Comparison of ENCODE assay signal across 8 cellular contexts in the genomic region with DNA sequence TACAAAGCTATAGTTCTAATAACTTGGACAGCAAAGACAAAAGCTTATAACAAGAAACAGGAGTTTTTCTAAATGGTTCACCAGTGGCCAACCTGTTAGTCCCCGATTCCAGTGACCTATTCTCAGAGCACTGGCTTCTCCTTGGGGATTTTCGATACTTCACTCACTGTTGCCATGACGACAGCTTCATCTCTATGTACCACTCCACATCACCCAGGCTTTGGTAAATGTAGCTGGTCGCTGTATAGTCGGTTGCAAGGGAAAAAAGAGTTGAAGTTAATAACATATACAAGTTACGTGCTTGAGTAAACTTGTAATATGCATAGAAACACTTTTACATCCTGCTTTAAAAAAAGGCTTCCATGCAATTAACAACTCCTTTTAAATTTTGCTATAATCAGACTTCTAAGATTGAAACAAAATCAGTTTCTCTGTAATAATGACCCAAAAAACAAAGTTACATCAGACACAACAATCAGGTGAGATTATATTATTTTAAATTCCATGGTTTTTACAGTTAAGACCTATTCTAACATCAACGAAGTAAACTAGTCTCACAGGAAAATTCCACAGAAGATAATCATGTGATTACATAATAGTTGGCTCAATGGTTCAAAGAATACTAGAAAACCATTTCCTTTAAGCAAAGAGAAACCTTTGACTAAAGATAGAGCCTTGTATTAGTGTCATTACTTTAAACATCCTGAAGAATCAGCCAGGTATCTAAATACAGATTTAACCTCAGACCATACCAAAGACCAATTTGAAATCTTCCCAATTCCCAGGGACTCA. TPM values are rescaled to one million over a fixed set of nuclear protein-coding genes. Genes with fewer than 3 reads are reported as not detected.
DNase-seq lines count a peak whose midpoint lies in the region; ATAC-seq and TF ChIP-seq lines count a peak whose summit lies in the region.

No MANE protein-coding gene starts in this region.

- H3K9me3 Mint-ChIP-seq in activated CD4-positive, alpha-beta T cell treated with anti-CD3 and anti-CD28 coated beads, Interleukin-2, amount 10 ng/mL, durations not matched to agents 7 days and 5 days: no peaks in the 10 kb centered on the region
- H3K9me3 Mint-ChIP-seq in stimulated activated naive B cell treated with anti-CD40 and anti-IgM and Interleukin-4, amounts not matched to agents 10 μg/mL and 1 μg/mL and 100 μg/mL, for 72 hours: no peaks in the 10 kb centered on the region

- no peaks in the 10 kb centered on the region for H3K9me3 ChIP-seq in SK-N-MC (ENCODE audit: low read depth, low read length)

- peak overlapping the region; percentile 90 for H3K4me3 ChIP-seq in SK-N-MC
- H3K4me3 ChIP-seq in fibroblast of pulmonary artery (replicated peaks; ENCODE audit: low read depth, low read length): peak overlapping the region; percentile 96

- H3K4me3 Mint-ChIP-seq in activated CD4-positive, alpha-beta T cell treated with anti-CD3 and anti-CD28 coated beads, Interleukin-2, amount 10 ng/mL, durations not matched to agents 7 days and 5 days: peak overlapping the region; percentile 97
- peak overlapping the region; percentile 48 to 61 for H3K4me3 Mint-ChIP-seq in stimulated activated naive B cell treated with anti-CD40 and anti-IgM and Interleukin-4, amounts not matched to agents 10 μg/mL and 1 μg/mL and 100 μg/mL, for 72 hours

- H3K9ac ChIP-seq in SK-N-MC (ENCODE audit: insufficient read length): peak overlapping the region; percentile 99

- CTCF ChIA-PET in activated CD4-positive, alpha-beta T cell treated with anti-CD3 and anti-CD28 coated beads, Interleukin-2, amount 10 ng/mL, durations not matched to agents 7 days and 5 days (lab: Charles Lee): interaction anchor here (0.9 to 2.2 kb wide), 3 partner anchors 16 to 20 kb away, joined by 3 to 7 read pairs (median 4); no protein-coding TSS in a partner anchor

- POLR2A ChIA-PET in activated CD4-positive, alpha-beta T cell treated with anti-CD3 and anti-CD28 coated beads, Interleukin-2, amount 10 ng/mL, durations not matched to agents 7 days and 5 days (lab: Charles Lee): no interaction called here

- peaks cover 63% of the 10 kb centered on the region for H3K4me1 Mint-ChIP-seq in activated CD4-positive, alpha-beta T cell treated with anti-CD3 and anti-CD28 coated beads, Interleukin-2, amount 10 ng/mL, durations not matched to agents 7 days and 5 days
- peaks cover 20 to 59% of the 10 kb centered on the region in 2 donors for H3K4me1 Mint-ChIP-seq in stimulated activated naive B cell treated with anti-CD40 and anti-IgM and Interleukin-4, amounts not matched to agents 10 μg/mL and 1 μg/mL and 100 μg/mL, for 72 hours

- DNase-seq in activated CD4-positive, alpha-beta T cell treated with anti-CD3 and anti-CD28 coated beads, Interleukin-2, amount 10 ng/mL, durations not matched to agents 7 days and 5 days: no peak
- DNase-seq in activated CD4-positive, alpha-beta T cell treated with anti-CD3 and anti-CD28 coated beads, Interleukin-2, amount 50 U/mL, for 48 hours: no peak
- no peak for DNase-seq in SK-N-MC (ENCODE audit: low read depth, low spot score)
- DNase-seq in fibroblast of pulmonary artery (ENCODE audit: low read depth): peak; percentile 45
- DNase-seq in stimulated activated naive B cell treated with anti-CD40 and anti-IgM and Interleukin-4, amounts not matched to agents 10 μg/mL and 1 μg/mL and 100 μg/mL, for 72 hours: no peak
- no peak for DNase-seq in NCI-H526 (lab: John Stamatoyannopoulos, UW)

- TF ChIP-seq CTCF in fibroblast of pulmonary artery (IDR thresholded peaks at IDR 0.05; ENCODE audit: low read length, missing control alignments): no peak

- no peak overlapping the region for H3K27ac Mint-ChIP-seq in activated CD4-positive, alpha-beta T cell treated with anti-CD3 and anti-CD28 coated beads, Interleukin-2, amount 10 ng/mL, durations not matched to agents 7 days and 5 days
- H3K27ac Mint-ChIP-seq in stimulated activated naive B cell treated with anti-CD40 and anti-IgM and Interleukin-4, amounts not matched to agents 10 μg/mL and 1 μg/mL and 100 μg/mL, for 72 hours: peak overlapping the region; percentile 51

- peaks cover 69% of the 10 kb centered on the region for H3K36me3 Mint-ChIP-seq in activated CD4-positive, alpha-beta T cell treated with anti-CD3 and anti-CD28 coated beads, Interleukin-2, amount 10 ng/mL, durations not matched to agents 7 days and 5 days (ENCODE audit: low read depth)
- peaks cover 33 to 51% of the 10 kb centered on the region in 2 donors for H3K36me3 Mint-ChIP-seq in stimulated activated naive B cell treated with anti-CD40 and anti-IgM and Interleukin-4, amounts not matched to agents 10 μg/mL and 1 μg/mL and 100 μg/mL, for 72 hours

- no peak for ATAC-seq in stimulated activated naive B cell treated with anti-CD40 and anti-IgM and Interleukin-4, amounts not matched to agents 10 μg/mL and 1 μg/mL and 100 μg/mL, for 72 hours (replicated peaks)
- ATAC-seq in HG03097 (IDR thresholded peaks at IDR 0.05; ENCODE audit: low FRiP score, unreplicated experiment) (no peak), HG02642 (IDR thresholded peaks at IDR 0.05; ENCODE audit: poor library complexity, unreplicated experiment) (no peak)

- H3K27ac ChIP-seq in SK-N-MC: no peak overlapping the region

- peaks cover 71% of the 10 kb centered on the region for H3K36me3 ChIP-seq in SK-N-MC (ENCODE audit: insufficient read depth, low read length)

- no peaks in the 10 kb centered on the region for H3K27me3 Mint-ChIP-seq in activated CD4-positive, alpha-beta T cell treated with anti-CD3 and anti-CD28 coated beads, Interleukin-2, amount 10 ng/mL, durations not matched to agents 7 days and 5 days
- no peaks in the 10 kb centered on the region for H3K27me3 Mint-ChIP-seq in stimulated activated naive B cell treated with anti-CD40 and anti-IgM and Interleukin-4, amounts not matched to agents 10 μg/mL and 1 μg/mL and 100 μg/mL, for 72 hours

RNA-seq across cellular contexts. Expression of gene CCNL1, which starts 2.9 kb away (rescaled TPM):
- total RNA-seq in activated CD4-positive, alpha-beta T cell treated with anti-CD3 and anti-CD28 coated beads, Interleukin-2, amount 10 ng/mL, durations not matched to agents 7 days and 5 days: 100 to 1,000 TPM; 220 to 258 TPM
